8 cellular contexts compared by ENCODE assay signal in the genomic region with DNA sequence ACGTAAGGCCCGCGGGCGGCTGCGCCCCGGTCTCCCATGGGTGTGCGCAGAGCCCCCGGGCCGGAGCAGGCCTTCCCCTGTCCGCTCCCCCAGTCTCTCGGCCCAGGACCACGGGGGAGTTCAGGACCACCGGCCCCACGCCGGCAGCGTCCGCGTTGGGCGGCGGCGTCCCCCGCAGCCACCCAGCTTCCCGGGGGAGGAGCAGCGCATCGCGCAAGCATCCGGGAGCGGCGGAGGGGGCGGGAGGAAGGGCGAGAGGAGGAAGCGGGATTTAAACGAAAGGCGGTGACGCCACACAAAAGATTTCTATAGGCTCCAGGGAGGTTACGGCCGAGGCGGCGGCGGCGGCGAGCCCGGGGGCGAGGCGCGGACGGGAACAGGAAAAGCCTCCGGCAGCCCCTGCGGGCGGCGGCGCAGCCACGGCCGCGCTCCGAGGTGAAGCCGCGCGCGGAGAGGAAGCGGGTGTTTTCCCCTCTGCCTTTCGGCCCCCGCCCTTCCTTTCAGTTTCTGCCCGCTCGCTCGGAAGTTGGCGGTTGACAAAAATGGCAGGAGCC. TPM values are rescaled to one million over a fixed set of nuclear protein-coding genes. Genes with fewer than 3 reads are reported as not detected.
DNase-seq lines count a peak whose midpoint lies in the region; ATAC-seq, FAIRE-seq and TF ChIP-seq lines count a peak whose summit lies in the region.

A gene (plus strand): TSS at position 298 of the 554 bp plus-strand sequence. CDS start 1,349 bp downstream, outside the sequence.

- TF ChIP-seq EP300 in H1 (IDR thresholded peaks at IDR 0.05; ENCODE audit: borderline replicate concordance in 1 of 2, low read depth in 2 of 2, low read length in 2 of 2): no peak

- peak within 1 kb of the TSS; percentile 70 to 90 (median 81) for H3K4me3 ChIP-seq in H1 (ENCODE audit: extremely low read depth in 1 of 4, insufficient read depth in 2 of 4, low read depth in 3 of 4, low read length in 4 of 4)
- H3K4me3 ChIP-seq in mesendoderm (ENCODE audit: low read length): peak within 1 kb of the TSS; percentile 74

- peaks cover 0 to 8% (median 5%) of the 10 kb centered on the region in 4 experiments; a peak in 4 of 7 replicates for H3K4me1 ChIP-seq in H1 (replicated peaks in 1 of 4; ENCODE audit: control insufficient read depth in 3 of 4, insufficient read depth in 4 of 4, low read length in 3 of 4)
- H3K4me1 ChIP-seq in mesendoderm (ENCODE audit: control insufficient read depth, low read depth, low read length): peaks cover 4% of the 10 kb centered on the region

- no peak within 1 kb of the TSS for H2BK20ac ChIP-seq in H1 (ENCODE audit: low read length)

- CTCF ChIA-PET in H1 (lab: Charles Lee; ENCODE audit: partially characterized antibody): interaction anchor here (0.6 to 1.6 kb wide), 2 partner anchors 19 to 451 kb away, joined by 3 read pairs; no protein-coding TSS in a partner anchor

- H4K5ac ChIP-seq in H1 (ENCODE audit: insufficient read length, low read depth, low read length) (peak within 1 kb of the TSS; percentile 47), mesendoderm (ENCODE audit: low read length) (no peak within 1 kb of the TSS)

- H2BK120ac ChIP-seq in H1 (replicated peaks; ENCODE audit: low read depth, low read length) (no peak within 1 kb of the TSS), mesendoderm (ENCODE audit: low read depth, low read length) (no peak within 1 kb of the TSS)

- H2AFZ ChIP-seq in H1 (ENCODE audit: low read length): peak within 1 kb of the TSS; percentile 87

- POLR2A ChIA-PET in H1 (lab: Charles Lee; ENCODE audit: partially characterized antibody): interaction anchor here (1.5 to 2.9 kb wide), 4 partner anchors 12 to 105 kb away, joined by 4 to 8 read pairs (median 6); no protein-coding TSS in a partner anchor

- peak within 1 kb of the TSS; percentile 8 for H3K4ac ChIP-seq in H1 (replicated peaks; ENCODE audit: insufficient read length, low read depth, low read length)
- H3K4ac ChIP-seq in mesendoderm (ENCODE audit: low read depth, low read length): peak within 1 kb of the TSS; percentile 90

- H3K79me2 ChIP-seq in H1 (ENCODE audit: control insufficient read depth in 1 of 2, insufficient read depth in 2 of 2, low read length in 2 of 2) (no peaks in the 10 kb centered on the region), mesendoderm (ENCODE audit: control insufficient read depth, insufficient read depth, low read length) (peaks cover 15% of the 10 kb centered on the region)

- no peak within 1 kb of the TSS for H3K14ac ChIP-seq in H1 (ENCODE audit: insufficient read length)

- H3K79me1 ChIP-seq in H1 (ENCODE audit: low read depth, low read length) (peaks cover 2% of the 10 kb centered on the region; the same call in 1 of the 2 replicates), mesendoderm (ENCODE audit: low read length) (peaks cover 10% of the 10 kb centered on the region)

- DNase-seq in COLO668 (lab: John Stamatoyannopoulos, UW; ENCODE audit: unreplicated experiment): peak; percentile 91
- DNase-seq in HT1080 (ENCODE audit: low read depth): peak; percentile 82
- DNase-seq in NOMO-1 treated with dmso at 0.1 percent for 144 hours (lab: John Stamatoyannopoulos, UW; ENCODE audit: unreplicated experiment): peak; percentile 92
- DNase-seq in activated CD8-positive, alpha-beta memory T cell treated with anti-CD3 and anti-CD28 coated beads for 48 hours (ENCODE audit: low read depth in 2 of 3, low spot score in 2 of 3): peak; percentile 66 to 77 (median 69)
- DNase-seq in H1 (ENCODE audit: low read depth in 1 of 2, low spot score in 2 of 2): peak in 1 of 2 experiments; percentile 85
- peak; percentile 95 for DNase-seq in mesendoderm
- DNase-seq in stimulated activated CD8-positive, alpha-beta memory T cell treated with anti-CD3 and anti-CD28 coated beads, Interleukin-12 subunit alpha, Interleukin-12 subunit beta, amount 100 ng/mL, for 4 hours (ENCODE audit: low read depth): peak; percentile 74

- H2AK5ac ChIP-seq in H1 (ENCODE audit: low read depth, low read length): no peak within 1 kb of the TSS
- H2AK5ac ChIP-seq in mesendoderm (ENCODE audit: low read length): no peak within 1 kb of the TSS

- H3K18ac ChIP-seq in H1 (ENCODE audit: extremely low read depth, low read length): peak within 1 kb of the TSS; percentile 62
- peak within 1 kb of the TSS; percentile 98 for H3K18ac ChIP-seq in mesendoderm (ENCODE audit: low read length)

- H3K27me3 ChIP-seq in H1 (replicated peaks in 1 of 4; ENCODE audit: control insufficient read depth in 3 of 4, extremely low read depth in 1 of 4, insufficient read depth in 3 of 4, low read length in 3 of 4) (peaks cover 0 to 12% (median 9%) of the 10 kb centered on the region in 4 experiments; a peak in 5 of 7 replicates), mesendoderm (ENCODE audit: insufficient read depth, low read length, poor library complexity) (no peaks in the 10 kb centered on the region)

- H4K91ac ChIP-seq in H1 (replicated peaks; ENCODE audit: insufficient read length, low read length): peak within 1 kb of the TSS; percentile 62

- H3K23ac ChIP-seq in H1 (ENCODE audit: insufficient read length): no peak within 1 kb of the TSS
- peak within 1 kb of the TSS; percentile 89 for H3K23ac ChIP-seq in mesendoderm (ENCODE audit: low read length)

- H4K8ac ChIP-seq in H1 (ENCODE audit: extremely low read depth, insufficient read depth, low read length) (peak within 1 kb of the TSS; percentile 88), mesendoderm (ENCODE audit: low read depth, low read length) (peak within 1 kb of the TSS; percentile 100)

- TF ChIP-seq CTCF in H1 (IDR thresholded peaks at IDR 0.05; ENCODE audit: control extremely low read depth in 1 of 3, insufficient read depth in 1 of 3, low read depth in 1 of 3, low read length in 3 of 3): no peak

- H2BK5ac ChIP-seq in H1 (ENCODE audit: low read depth, low read length) (no peak within 1 kb of the TSS; the same call in 1 of the 2 replicates), mesendoderm (ENCODE audit: low read length) (peak within 1 kb of the TSS; percentile 73)

- FAIRE-seq in H1 (lab: Jason Lieb, UNC): no peak

- ATAC-seq in GM21360 (IDR thresholded peaks at IDR 0.05; ENCODE audit: unreplicated experiment): peak; percentile 50

- peak within 1 kb of the TSS; percentile 73 to 97 (median 81) for H3K9ac ChIP-seq in H1 (replicated peaks in 1 of 4; ENCODE audit: extremely low read depth in 1 of 4, low read depth in 3 of 4, low read length in 3 of 4)
- H3K9ac ChIP-seq in mesendoderm (ENCODE audit: low read length): peak within 1 kb of the TSS; percentile 92

- H3K9me3 ChIP-seq in H1 (ENCODE audit: insufficient read depth in 2 of 2, low read depth in 1 of 2, low read length in 1 of 2): no peaks in the 10 kb centered on the region; a peak in 1 of 4 replicates

- no peak for TF ChIP-seq RAD21 in H1 (IDR thresholded peaks at IDR 0.05 in 1 of 2, conservative IDR thresholded peaks at IDR 0.05 in 1 of 2; ENCODE audit: low read depth in 2 of 2, low read length in 2 of 2)

- H3K27ac ChIP-seq in H1 (ENCODE audit: low read depth, low read length): peak within 1 kb of the TSS; percentile 62; the same call in 1 of the 2 replicates
- peak within 1 kb of the TSS; percentile 96 for H3K27ac ChIP-seq in mesendoderm (ENCODE audit: low read depth, low read length)

- peaks cover 2 to 8% of the 10 kb centered on the region in 2 experiments for H4K20me1 ChIP-seq in H1 (replicated peaks in 1 of 2; ENCODE audit: control insufficient read depth in 1 of 2, insufficient read depth in 2 of 2, low read length in 2 of 2)

- H3K56ac ChIP-seq in H1 (replicated peaks; ENCODE audit: insufficient read length, low read depth, low read length): no peak within 1 kb of the TSS
- H3K56ac ChIP-seq in mesendoderm (ENCODE audit: low read length): peak within 1 kb of the TSS; percentile 94

- peaks cover 17% of the 10 kb centered on the region; the same call in 1 of the 2 replicates for H3K23me2 ChIP-seq in H1 (ENCODE audit: low read depth, low read length)

- H3K4me2 ChIP-seq in H1 (ENCODE audit: insufficient read depth in 1 of 2, low read depth in 2 of 2, low read length in 2 of 2) (peak within 1 kb of the TSS; percentile 76 to 80), mesendoderm (ENCODE audit: low read length) (peak within 1 kb of the TSS; percentile 48)

- peak within 1 kb of the TSS; percentile 65; the same call in 1 of the 2 replicates for H2BK12ac ChIP-seq in H1 (ENCODE audit: low read depth, low read length)

- H2BK15ac ChIP-seq in H1 (ENCODE audit: low read length) (no peak within 1 kb of the TSS), mesendoderm (replicated peaks; ENCODE audit: low read depth) (no peak within 1 kb of the TSS)

- 2% methylated on average over 18 of the region's 67 CpGs; no CpG with 5 or more reads in 1 of the 2 experiments for WGBS in H1 (ENCODE audit: extremely low coverage in 1 of 2, insufficient coverage in 1 of 2, insufficient read length in 1 of 2, insufficient replicate concordance in 2 of 2, low coverage in 1 of 2, low lambda C conversion rate in 2 of 2, missing lambda C conversion rate in 1 of 2), 2 experiments
- WGBS in mesendoderm (ENCODE audit: extremely low coverage, insufficient coverage, low lambda C conversion rate): no CpG with 5 or more reads among the region's 67 CpGs

- peak; percentile 81 to 88 for TF ChIP-seq POLR2A in H1 (IDR thresholded peaks at IDR 0.05; ENCODE audit: control extremely low read depth in 1 of 2, low read depth in 2 of 2, low read length in 2 of 2)

- H3K36me3 ChIP-seq in H1 (ENCODE audit: control insufficient read depth in 2 of 4, insufficient read depth in 4 of 4, low read length in 3 of 4): no peaks in the 10 kb centered on the region; a peak in 1 of 8 replicates
- no peaks in the 10 kb centered on the region for H3K36me3 ChIP-seq in mesendoderm (ENCODE audit: control insufficient read depth, insufficient read depth, low read length)

TF ChIP-seq in H1, 55 proteins besides CTCF, POLR2A, EP300 and RAD21 (continues in another document):
- no peak for TF ChIP-seq CHD1 (IDR thresholded peaks at IDR 0.05; ENCODE audit: low read depth, low read length)
- TF ChIP-seq TBP (IDR thresholded peaks at IDR 0.05; ENCODE audit: low read depth, low read length): 0 out of 2 replicates have a peak, but pooled peaks have one; percentile 28
- peak; percentile 42; the same call in 1 of the 2 replicates for TF ChIP-seq YY1 (IDR thresholded peaks at IDR 0.05; ENCODE audit: low read depth, low read length)

RNA-seq across cellular contexts. Expression of the gene that starts here (rescaled TPM):
- total RNA-seq in HT1080 (2014; rRNA removed; shearing (Covaris generic)): 17.7 and 20.6 TPM in 2 replicates
- 18.1 and 20.3 TPM in 2 replicates for polyA plus RNA-seq in HT1080 (2015; cell fraction: cytosol; rRNA removed)
- 13.1 and 13.3 TPM in 2 replicates for polyA plus RNA-seq in HT1080 (2015; cell fraction: nucleus; rRNA removed)
- 19.8 and 20.5 TPM in 2 replicates for total RNA-seq in H1 (2021; fragmentation: NEBNext Ultra II Directional; extraction: Animal tissue kit (Norgen Biotek cat#: 25700))
- 12.2 and 15.5 TPM in 2 replicates for polyA plus RNA-seq in H1 (2011; rRNA removed)
- 12.0 TPM for polyA plus RNA-seq in H1 (2011; cell fraction: cytosol; rRNA removed)
- polyA plus RNA-seq in H1 (2011; cell fraction: nucleus; rRNA removed): 11.5 TPM
- polyA plus RNA-seq in H1 (2012, experiment 1 of 2): 7.7 to 11.6 TPM (median 11.0 TPM) in 4 replicates
- 10.8 TPM for polyA plus RNA-seq in H1 (2012, experiment 2 of 2)
- 11.0 TPM for polyA plus RNA-seq in H1 (2013, experiment 1 of 2)
- polyA plus RNA-seq in H1 (2013, experiment 2 of 2): 10.5 TPM
- 2.1 and 3.6 TPM in 2 replicates for polyA minus RNA-seq in H1 (2011; rRNA and poly(A)+ RNA removed)
- 13.8 TPM for polyA minus RNA-seq in H1 (2011; cell fraction: cytosol; rRNA and poly(A)+ RNA removed)
- polyA minus RNA-seq in H1 (2011; cell fraction: nucleus; rRNA and poly(A)+ RNA removed): 14.3 TPM
- 19.4 TPM for polyA plus RNA-seq in mesendoderm (2013, experiment 1 of 2)
- 19.5 TPM for polyA plus RNA-seq in mesendoderm (2013, experiment 2 of 2)
